19 cellular contexts compared by ENCODE assay signal in genomic region chr7:49670991-49671390, GRCh38.
DNase-seq lines count a peak whose midpoint lies in the region; ATAC-seq and TF ChIP-seq lines count a peak whose summit lies in the region.
"Had no signal": no experiment of that assay in that cellular context is flagged by ENCODE, and none has a peak within 500 bp of the region (broad histone marks: within the 10 kb centered on the region; RNA-seq: fewer than 3 reads in every experiment).

No MANE protein-coding gene starts in this region.

- H3K4me3 ChIP-seq in MG63 (no peak overlapping the region), epithelial cell of proximal tubule (ENCODE audit: low read depth, low read length) (no peak overlapping the region), neuronal stem cell (ENCODE audit: low read length in 2 of 2) (no peak overlapping the region)
- H3K4me3 ChIP-seq: PC-9 had no signal

- POLR2A ChIA-PET in naive thymus-derived CD8-positive, alpha-beta T cell (lab: Charles Lee), result no interaction called here

- H3K4me1 ChIP-seq in neuronal stem cell (ENCODE audit: control insufficient read depth in 2 of 2, insufficient read depth in 1 of 2, low read depth in 1 of 2, low read length in 2 of 2), result peaks cover 0 to 2% of the 10 kb centered on the region in 2 donors

- no peaks in the 10 kb centered on the region for H3K4me1 Mint-ChIP-seq in naive thymus-derived CD8-positive, alpha-beta T cell
- H3K4me1 Mint-ChIP-seq: CD4-positive, alpha-beta memory T cell; T-helper 17 cell had no signal

- H3K79me1 ChIP-seq in neuronal stem cell (ENCODE audit: low read depth, low read length), result no peaks in the 10 kb centered on the region

- H3K4me3 Mint-ChIP-seq in naive thymus-derived CD8-positive, alpha-beta T cell, result no peak overlapping the region
- H3K4me3 Mint-ChIP-seq: CD4-positive, alpha-beta memory T cell; T-helper 17 cell had no signal

- no peak overlapping the region for H2BK5ac ChIP-seq in neuronal stem cell (ENCODE audit: low read length)

- no peak overlapping the region for H3K4ac ChIP-seq in neuronal stem cell (ENCODE audit: low read length)

- H3K4me2 ChIP-seq in neuronal stem cell (ENCODE audit: insufficient read depth, low read length, poor library complexity, severe bottlenecking), result no peak overlapping the region
- H3K4me2 ChIP-seq: PC-9 had no signal

- no peak overlapping the region for H2AK5ac ChIP-seq in neuronal stem cell (ENCODE audit: low read depth, low read length)

- H4K91ac ChIP-seq in neuronal stem cell (ENCODE audit: low read depth, low read length, poor library complexity), result no peak overlapping the region

- H2BK12ac ChIP-seq in neuronal stem cell (ENCODE audit: low read length), result no peak overlapping the region

- H4K8ac ChIP-seq in neuronal stem cell (ENCODE audit: low read depth, low read length), result no peak overlapping the region

- no peak for TF ChIP-seq CTCF in epithelial cell of proximal tubule (conservative IDR thresholded peaks at IDR 0.05; ENCODE audit: low read depth, low read length)

- H3K27me3 ChIP-seq in MG63, result no peaks in the 10 kb centered on the region
- no peaks in the 10 kb centered on the region for H3K27me3 ChIP-seq in neuronal stem cell (ENCODE audit: control insufficient read depth in 3 of 3, insufficient read depth in 3 of 3, low read depth in 1 of 3, low read length in 3 of 3)

- H3K36me3 Mint-ChIP-seq in naive thymus-derived CD8-positive, alpha-beta T cell, result no peaks in the 10 kb centered on the region
- H3K36me3 Mint-ChIP-seq: CD4-positive, alpha-beta memory T cell had no signal

- no peak overlapping the region for H3K27ac ChIP-seq in neuronal stem cell (replicated peaks; ENCODE audit: low read length)
- H3K27ac ChIP-seq: PC-9 had no signal

- H3K18ac ChIP-seq in neuronal stem cell (ENCODE audit: low read length), result peak overlapping the region; percentile 53

- H2AFZ ChIP-seq in neuronal stem cell (ENCODE audit: low read length), result no peak overlapping the region
- H2AFZ ChIP-seq: PC-9 had no signal

- no peak overlapping the region for H3K14ac ChIP-seq in neuronal stem cell (ENCODE audit: low read length)

- H3K9me3 ChIP-seq in MG63 (no peaks in the 10 kb centered on the region), neuronal stem cell (replicated peaks in 1 of 2; ENCODE audit: control insufficient read depth in 2 of 2, insufficient read depth in 1 of 2, low read depth in 1 of 2, low read length in 2 of 2) (no peaks in the 10 kb centered on the region)

- H3K9ac ChIP-seq in neuronal stem cell (ENCODE audit: low read depth, low read length, poor library complexity), result no peak overlapping the region

- peak overlapping the region; percentile 15 for H2BK15ac ChIP-seq in neuronal stem cell (ENCODE audit: low read length)

- H2BK120ac ChIP-seq in neuronal stem cell (ENCODE audit: low read depth, low read length), result no peak overlapping the region

- peaks cover 0 to 13% (median 3%) of the 10 kb centered on the region in 9 donors for H3K9me3 Mint-ChIP-seq in naive thymus-derived CD8-positive, alpha-beta T cell

- no peak for ATAC-seq in naive thymus-derived CD8-positive, alpha-beta T cell
- no peak for ATAC-seq in HG03469 (IDR thresholded peaks at IDR 0.05; ENCODE audit: unreplicated experiment)
- ATAC-seq in HG02798 (IDR thresholded peaks at IDR 0.05; ENCODE audit: poor library complexity, unreplicated experiment), result no peak
- ATAC-seq: T-helper 17 cell had no signal

- H3K27me3 Mint-ChIP-seq in naive thymus-derived CD8-positive, alpha-beta T cell, result peaks cover 0 to 35% (median 6%) of the 10 kb centered on the region in 5 donors
- H3K27me3 Mint-ChIP-seq: CD4-positive, alpha-beta memory T cell; T-helper 17 cell had no signal

- no peak overlapping the region for H3K23ac ChIP-seq in neuronal stem cell (ENCODE audit: low read depth, low read length, poor library complexity)

- DNase-seq in H4 (ENCODE audit: low spot score), result peak; percentile 34
- peak; percentile 7 for DNase-seq in MG63
- DNase-seq in epithelial cell of proximal tubule (ENCODE audit: low read depth), result peak; percentile 54
- DNase-seq in neuronal stem cell (ENCODE audit: low spot score), result no peak
- no peak for DNase-seq in naive thymus-derived CD8-positive, alpha-beta T cell
- DNase-seq: CD4-positive, alpha-beta memory T cell; DMS79 treated with DMSO at 0.1 percent for 48 hours; IMR-90; Karpas-422; NCI-H1417; NCI-H1930; NCI-H2171 treated with DMSO at 0.1 percent for 48 hours; NCI-H446 treated with DMSO at 0.1 percent for 48 hours; NCI-H748 treated with DMSO at 0.1 percent for 48 hours; SHP77; T-helper 17 cell had no signal

- WGBS in neuronal stem cell (ENCODE audit: extremely low coverage in 2 of 2, insufficient read length in 2 of 2, insufficient replicate concordance in 1 of 2), 2 donors, result no CpG with 5 or more reads among the region's 4 CpGs

- H3K36me3 ChIP-seq in MG63, result no peaks in the 10 kb centered on the region
- no peaks in the 10 kb centered on the region for H3K36me3 ChIP-seq in neuronal stem cell (replicated peaks in 1 of 2; ENCODE audit: control insufficient read depth in 2 of 2, insufficient read depth in 2 of 2, low read length in 2 of 2)

- no peak overlapping the region for H3K27ac Mint-ChIP-seq in naive thymus-derived CD8-positive, alpha-beta T cell
- H3K27ac Mint-ChIP-seq: CD4-positive, alpha-beta memory T cell; T-helper 17 cell had no signal

Comparison
In these comparisons a context has a peak if more than half of its experiments do, and no peak if none do; other contexts are left out.
1. DNase-seq: peak in H4 (single experiment), MG63 (single experiment) and epithelial cell of proximal tubule (single experiment); none in neuronal stem cell (single experiment) and naive thymus-derived CD8-positive, alpha-beta T cell (0 of 10).